Comparison of ENCODE assay signal across 1 cellular context in genomic region chr5:59756373-59757035, GRCh38.
TF ChIP-seq lines count a peak whose summit lies in the region.

No MANE protein-coding gene starts in this region.

TF ChIP-seq in HepG2, 621 proteins besides CTCF, POLR2A, EP300 and RAD21 (continued from another document):
- no peak for TF ChIP-seq MEIS2 (CRISPR knock-in tag; IDR thresholded peaks at IDR 0.05)
- TF ChIP-seq SOX6 (IDR thresholded peaks at IDR 0.05) = no peak
- 0 out of 2 replicates have a peak, but pooled peaks have one; percentile 11 for TF ChIP-seq SOX6 (CRISPR knock-in tag; IDR thresholded peaks at IDR 0.05)
- no peak for TF ChIP-seq SYNCRIP (IDR thresholded peaks at IDR 0.05; ENCODE audit: insufficient read depth, low read depth, low read length)
- no peak for TF ChIP-seq MLXIP (CRISPR knock-in tag; IDR thresholded peaks at IDR 0.05; ENCODE audit: borderline replicate concordance)
- TF ChIP-seq POGZ (CRISPR knock-in tag; IDR thresholded peaks at IDR 0.05) = peak; percentile 64; the same call in 1 of the 2 replicates
- TF ChIP-seq, protein P1, sequence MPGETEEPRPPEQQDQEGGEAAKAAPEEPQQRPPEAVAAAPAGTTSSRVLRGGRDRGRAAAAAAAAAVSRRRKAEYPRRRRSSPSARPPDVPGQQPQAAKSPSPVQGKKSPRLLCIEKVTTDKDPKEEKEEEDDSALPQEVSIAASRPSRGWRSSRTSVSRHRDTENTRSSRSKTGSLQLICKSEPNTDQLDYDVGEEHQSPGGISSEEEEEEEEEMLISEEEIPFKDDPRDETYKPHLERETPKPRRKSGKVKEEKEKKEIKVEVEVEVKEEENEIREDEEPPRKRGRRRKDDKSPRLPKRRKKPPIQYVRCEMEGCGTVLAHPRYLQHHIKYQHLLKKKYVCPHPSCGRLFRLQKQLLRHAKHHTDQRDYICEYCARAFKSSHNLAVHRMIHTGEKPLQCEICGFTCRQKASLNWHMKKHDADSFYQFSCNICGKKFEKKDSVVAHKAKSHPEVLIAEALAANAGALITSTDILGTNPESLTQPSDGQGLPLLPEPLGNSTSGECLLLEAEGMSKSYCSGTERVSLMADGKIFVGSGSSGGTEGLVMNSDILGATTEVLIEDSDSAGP (CRISPR knock-in tag; IDR thresholded peaks at IDR 0.05; ENCODE audit: borderline replicate concordance) = no peak
- TF ChIP-seq, protein P2, sequence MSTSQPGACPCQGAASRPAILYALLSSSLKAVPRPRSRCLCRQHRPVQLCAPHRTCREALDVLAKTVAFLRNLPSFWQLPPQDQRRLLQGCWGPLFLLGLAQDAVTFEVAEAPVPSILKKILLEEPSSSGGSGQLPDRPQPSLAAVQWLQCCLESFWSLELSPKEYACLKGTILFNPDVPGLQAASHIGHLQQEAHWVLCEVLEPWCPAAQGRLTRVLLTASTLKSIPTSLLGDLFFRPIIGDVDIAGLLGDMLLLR (CRISPR knock-in tag; IDR thresholded peaks at IDR 0.05) = no peak
- no peak for TF ChIP-seq TEAD3 (CRISPR knock-in tag; optimal IDR thresholded peaks at IDR 0.05; ENCODE audit: borderline replicate concordance)
- TF ChIP-seq FOXO1 (CRISPR knock-in tag; IDR thresholded peaks at IDR 0.05) = no peak
- TF ChIP-seq NPAS2 (CRISPR knock-in tag; IDR thresholded peaks at IDR 0.05; ENCODE audit: borderline replicate concordance) = no peak
- TF ChIP-seq NCOA5 (CRISPR knock-in tag; IDR thresholded peaks at IDR 0.05) = no peak
- TF ChIP-seq ARNT (IDR thresholded peaks at IDR 0.05) = no peak
- no peak for TF ChIP-seq KLF6 (CRISPR knock-in tag; IDR thresholded peaks at IDR 0.05)
- peak; percentile 55; the same call in 1 of the 2 replicates for TF ChIP-seq ZMYM2 (CRISPR knock-in tag; IDR thresholded peaks at IDR 0.05)
- no peak for TF ChIP-seq ZC3H4 (CRISPR knock-in tag; IDR thresholded peaks at IDR 0.05; ENCODE audit: borderline replicate concordance)
- no peak for TF ChIP-seq ZSCAN25 (CRISPR knock-in tag; IDR thresholded peaks at IDR 0.05)
- peak; percentile 50; the same call in 1 of the 2 replicates for TF ChIP-seq ZNF362 (CRISPR knock-in tag; IDR thresholded peaks at IDR 0.05; ENCODE audit: borderline replicate concordance)
- TF ChIP-seq MED8 (CRISPR knock-in tag; IDR thresholded peaks at IDR 0.05; ENCODE audit: insufficient replicate concordance) = no peak
- TF ChIP-seq, protein P3, sequence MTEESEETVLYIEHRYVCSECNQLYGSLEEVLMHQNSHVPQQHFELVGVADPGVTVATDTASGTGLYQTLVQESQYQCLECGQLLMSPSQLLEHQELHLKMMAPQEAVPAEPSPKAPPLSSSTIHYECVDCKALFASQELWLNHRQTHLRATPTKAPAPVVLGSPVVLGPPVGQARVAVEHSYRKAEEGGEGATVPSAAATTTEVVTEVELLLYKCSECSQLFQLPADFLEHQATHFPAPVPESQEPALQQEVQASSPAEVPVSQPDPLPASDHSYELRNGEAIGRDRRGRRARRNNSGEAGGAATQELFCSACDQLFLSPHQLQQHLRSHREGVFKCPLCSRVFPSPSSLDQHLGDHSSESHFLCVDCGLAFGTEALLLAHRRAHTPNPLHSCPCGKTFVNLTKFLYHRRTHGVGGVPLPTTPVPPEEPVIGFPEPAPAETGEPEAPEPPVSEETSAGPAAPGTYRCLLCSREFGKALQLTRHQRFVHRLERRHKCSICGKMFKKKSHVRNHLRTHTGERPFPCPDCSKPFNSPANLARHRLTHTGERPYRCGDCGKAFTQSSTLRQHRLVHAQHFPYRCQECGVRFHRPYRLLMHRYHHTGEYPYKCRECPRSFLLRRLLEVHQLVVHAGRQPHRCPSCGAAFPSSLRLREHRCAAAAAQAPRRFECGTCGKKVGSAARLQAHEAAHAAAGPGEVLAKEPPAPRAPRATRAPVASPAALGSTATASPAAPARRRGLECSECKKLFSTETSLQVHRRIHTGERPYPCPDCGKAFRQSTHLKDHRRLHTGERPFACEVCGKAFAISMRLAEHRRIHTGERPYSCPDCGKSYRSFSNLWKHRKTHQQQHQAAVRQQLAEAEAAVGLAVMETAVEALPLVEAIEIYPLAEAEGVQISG (CRISPR knock-in tag; IDR thresholded peaks at IDR 0.05) = no peak
- TF ChIP-seq TFE3 (CRISPR knock-in tag; IDR thresholded peaks at IDR 0.05) = no peak
- TF ChIP-seq HINFP (CRISPR knock-in tag; IDR thresholded peaks at IDR 0.05; ENCODE audit: low read depth) = no peak
- TF ChIP-seq RBM22 (optimal IDR thresholded peaks at IDR 0.05; ENCODE audit: low read length) = no peak
- TF ChIP-seq ZNF652 (CRISPR knock-in tag; IDR thresholded peaks at IDR 0.05; ENCODE audit: borderline replicate concordance, low read depth) = peak; percentile 60; the same call in 1 of the 2 replicates
- TF ChIP-seq HDAC2 (CRISPR knock-in tag; IDR thresholded peaks at IDR 0.05) = no peak
- no peak for TF ChIP-seq ZNF501 (CRISPR knock-in tag; IDR thresholded peaks at IDR 0.05)
- no peak for TF ChIP-seq GMEB2 (CRISPR knock-in tag; IDR thresholded peaks at IDR 0.05; ENCODE audit: low read depth)
- TF ChIP-seq ZNF547 (CRISPR knock-in tag; IDR thresholded peaks at IDR 0.05) = no peak
- TF ChIP-seq ZNF224 (CRISPR knock-in tag; IDR thresholded peaks at IDR 0.05) = peak; percentile 96; the same call in 1 of the 2 replicates
- no peak for TF ChIP-seq ZFP36 (IDR thresholded peaks at IDR 0.05; ENCODE audit: borderline replicate concordance, low read depth, low read length, partially characterized antibody)
- TF ChIP-seq ZNF20 (CRISPR knock-in tag; IDR thresholded peaks at IDR 0.05) = no peak
- no peak for TF ChIP-seq SCMH1 (CRISPR knock-in tag; IDR thresholded peaks at IDR 0.05; ENCODE audit: borderline replicate concordance)
- peak; percentile 15; the same call in 1 of the 2 replicates for TF ChIP-seq TBX3 (IDR thresholded peaks at IDR 0.05; ENCODE audit: borderline replicate concordance)
- TF ChIP-seq ARID3A (IDR thresholded peaks at IDR 0.05; ENCODE audit: low read depth, low read length) = peak; percentile 74; the same call in 1 of the 2 replicates
- TF ChIP-seq NCOR1 (IDR thresholded peaks at IDR 0.05; ENCODE audit: borderline replicate concordance, low read length) = peak; percentile 46; the same call in 1 of the 2 replicates
- TF ChIP-seq ZNF790 (CRISPR knock-in tag; IDR thresholded peaks at IDR 0.05; ENCODE audit: borderline replicate concordance) = no peak
